1 cellular context compared by ENCODE assay signal in genomic region chr2:88059979-88060906, GRCh38.
TF ChIP-seq lines count a peak whose summit lies in the region.

No MANE protein-coding gene starts in this region.

TF ChIP-seq in HepG2, 621 proteins besides CTCF, POLR2A, EP300 and RAD21 (continues in another document):
- no peak for TF ChIP-seq ZNF260 (CRISPR knock-in tag; IDR thresholded peaks at IDR 0.05; ENCODE audit: borderline replicate concordance, low read depth)
- TF ChIP-seq MLXIP (CRISPR knock-in tag; IDR thresholded peaks at IDR 0.05; ENCODE audit: borderline replicate concordance), result no peak
- no peak for TF ChIP-seq FLYWCH1 (CRISPR knock-in tag; IDR thresholded peaks at IDR 0.05)
- TF ChIP-seq MAFG (CRISPR knock-in tag; IDR thresholded peaks at IDR 0.05), result no peak
- TF ChIP-seq ZNF629 (CRISPR knock-in tag; conservative IDR thresholded peaks at IDR 0.05), result no peak
- TF ChIP-seq, protein P1, sequence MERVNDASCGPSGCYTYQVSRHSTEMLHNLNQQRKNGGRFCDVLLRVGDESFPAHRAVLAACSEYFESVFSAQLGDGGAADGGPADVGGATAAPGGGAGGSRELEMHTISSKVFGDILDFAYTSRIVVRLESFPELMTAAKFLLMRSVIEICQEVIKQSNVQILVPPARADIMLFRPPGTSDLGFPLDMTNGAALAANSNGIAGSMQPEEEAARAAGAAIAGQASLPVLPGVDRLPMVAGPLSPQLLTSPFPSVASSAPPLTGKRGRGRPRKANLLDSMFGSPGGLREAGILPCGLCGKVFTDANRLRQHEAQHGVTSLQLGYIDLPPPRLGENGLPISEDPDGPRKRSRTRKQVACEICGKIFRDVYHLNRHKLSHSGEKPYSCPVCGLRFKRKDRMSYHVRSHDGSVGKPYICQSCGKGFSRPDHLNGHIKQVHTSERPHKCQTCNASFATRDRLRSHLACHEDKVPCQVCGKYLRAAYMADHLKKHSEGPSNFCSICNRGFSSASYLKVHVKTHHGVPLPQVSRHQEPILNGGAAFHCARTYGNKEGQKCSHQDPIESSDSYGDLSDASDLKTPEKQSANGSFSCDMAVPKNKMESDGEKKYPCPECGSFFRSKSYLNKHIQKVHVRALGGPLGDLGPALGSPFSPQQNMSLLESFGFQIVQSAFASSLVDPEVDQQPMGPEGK (CRISPR knock-in tag; IDR thresholded peaks at IDR 0.05), result 0 out of 2 replicates have a peak, but pooled peaks have one; percentile 36
- TF ChIP-seq, protein P2, sequence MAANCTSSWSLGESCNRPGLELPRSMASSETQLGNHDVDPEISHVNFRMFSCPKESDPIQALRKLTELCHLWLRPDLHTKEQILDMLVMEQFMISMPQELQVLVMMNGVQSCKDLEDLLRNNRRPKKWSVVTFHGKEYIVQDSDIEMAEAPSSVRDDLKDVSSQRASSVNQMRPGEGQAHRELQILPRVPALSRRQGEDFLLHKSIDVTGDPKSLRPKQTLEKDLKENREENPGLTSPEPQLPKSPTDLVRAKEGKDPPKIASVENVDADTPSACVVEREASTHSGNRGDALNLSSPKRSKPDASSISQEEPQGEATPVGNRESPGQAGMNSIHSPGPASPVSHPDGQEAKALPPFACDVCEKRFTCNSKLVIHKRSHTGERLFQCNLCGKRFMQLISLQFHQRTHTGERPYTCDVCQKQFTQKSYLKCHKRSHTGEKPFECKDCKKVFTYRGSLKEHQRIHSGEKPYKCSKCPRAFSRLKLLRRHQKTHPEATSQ (CRISPR knock-in tag; IDR thresholded peaks at IDR 0.05; ENCODE audit: borderline replicate concordance), result no peak
- TF ChIP-seq CBX5 (CRISPR knock-in tag; IDR thresholded peaks at IDR 0.05; ENCODE audit: borderline replicate concordance), result no peak
- TF ChIP-seq ZGPAT (CRISPR knock-in tag; IDR thresholded peaks at IDR 0.05), result no peak
- TF ChIP-seq THAP11 (CRISPR knock-in tag; IDR thresholded peaks at IDR 0.05), result peak; percentile 37; the same call in 1 of the 2 replicates
- TF ChIP-seq ZZZ3 (CRISPR knock-in tag; IDR thresholded peaks at IDR 0.05; ENCODE audit: borderline replicate concordance), result no peak
- no peak for TF ChIP-seq JUN (CRISPR knock-in tag; IDR thresholded peaks at IDR 0.05)
- no peak for TF ChIP-seq NFRKB (IDR thresholded peaks at IDR 0.05)
- TF ChIP-seq, protein P3, sequence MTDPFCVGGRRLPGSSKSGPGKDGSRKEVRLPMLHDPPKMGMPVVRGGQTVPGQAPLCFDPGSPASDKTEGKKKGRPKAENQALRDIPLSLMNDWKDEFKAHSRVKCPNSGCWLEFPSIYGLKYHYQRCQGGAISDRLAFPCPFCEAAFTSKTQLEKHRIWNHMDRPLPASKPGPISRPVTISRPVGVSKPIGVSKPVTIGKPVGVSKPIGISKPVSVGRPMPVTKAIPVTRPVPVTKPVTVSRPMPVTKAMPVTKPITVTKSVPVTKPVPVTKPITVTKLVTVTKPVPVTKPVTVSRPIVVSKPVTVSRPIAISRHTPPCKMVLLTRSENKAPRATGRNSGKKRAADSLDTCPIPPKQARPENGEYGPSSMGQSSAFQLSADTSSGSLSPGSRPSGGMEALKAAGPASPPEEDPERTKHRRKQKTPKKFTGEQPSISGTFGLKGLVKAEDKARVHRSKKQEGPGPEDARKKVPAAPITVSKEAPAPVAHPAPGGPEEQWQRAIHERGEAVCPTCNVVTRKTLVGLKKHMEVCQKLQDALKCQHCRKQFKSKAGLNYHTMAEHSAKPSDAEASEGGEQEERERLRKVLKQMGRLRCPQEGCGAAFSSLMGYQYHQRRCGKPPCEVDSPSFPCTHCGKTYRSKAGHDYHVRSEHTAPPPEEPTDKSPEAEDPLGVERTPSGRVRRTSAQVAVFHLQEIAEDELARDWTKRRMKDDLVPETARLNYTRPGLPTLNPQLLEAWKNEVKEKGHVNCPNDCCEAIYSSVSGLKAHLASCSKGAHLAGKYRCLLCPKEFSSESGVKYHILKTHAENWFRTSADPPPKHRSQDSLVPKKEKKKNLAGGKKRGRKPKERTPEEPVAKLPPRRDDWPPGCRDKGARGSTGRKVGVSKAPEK (CRISPR knock-in tag; IDR thresholded peaks at IDR 0.05; ENCODE audit: borderline replicate concordance), result 0 out of 2 replicates have a peak, but pooled peaks have one; percentile 45
- TF ChIP-seq HNF4G (IDR thresholded peaks at IDR 0.05; ENCODE audit: borderline replicate concordance, low read depth, low read length), result no peak
- no peak for TF ChIP-seq HNF4G (CRISPR knock-in tag; IDR thresholded peaks at IDR 0.05; ENCODE audit: borderline replicate concordance, low read depth)
- TF ChIP-seq ZSCAN12 (CRISPR knock-in tag; IDR thresholded peaks at IDR 0.05), result 0 out of 2 replicates have a peak, but pooled peaks have one; percentile 59
- TF ChIP-seq KDM5A (IDR thresholded peaks at IDR 0.05; ENCODE audit: borderline replicate concordance, low read length), result no peak
- TF ChIP-seq, protein P4, sequence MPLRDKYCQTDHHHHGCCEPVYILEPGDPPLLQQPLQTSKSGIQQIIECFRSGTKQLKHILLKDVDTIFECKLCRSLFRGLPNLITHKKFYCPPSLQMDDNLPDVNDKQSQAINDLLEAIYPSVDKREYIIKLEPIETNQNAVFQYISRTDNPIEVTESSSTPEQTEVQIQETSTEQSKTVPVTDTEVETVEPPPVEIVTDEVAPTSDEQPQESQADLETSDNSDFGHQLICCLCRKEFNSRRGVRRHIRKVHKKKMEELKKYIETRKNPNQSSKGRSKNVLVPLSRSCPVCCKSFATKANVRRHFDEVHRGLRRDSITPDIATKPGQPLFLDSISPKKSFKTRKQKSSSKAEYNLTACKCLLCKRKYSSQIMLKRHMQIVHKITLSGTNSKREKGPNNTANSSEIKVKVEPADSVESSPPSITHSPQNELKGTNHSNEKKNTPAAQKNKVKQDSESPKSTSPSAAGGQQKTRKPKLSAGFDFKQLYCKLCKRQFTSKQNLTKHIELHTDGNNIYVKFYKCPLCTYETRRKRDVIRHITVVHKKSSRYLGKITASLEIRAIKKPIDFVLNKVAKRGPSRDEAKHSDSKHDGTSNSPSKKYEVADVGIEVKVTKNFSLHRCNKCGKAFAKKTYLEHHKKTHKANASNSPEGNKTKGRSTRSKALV (CRISPR knock-in tag; IDR thresholded peaks at IDR 0.05), result peak; percentile 54; the same call in 1 of the 2 replicates
- TF ChIP-seq ARHGAP35 (CRISPR knock-in tag; IDR thresholded peaks at IDR 0.05; ENCODE audit: borderline replicate concordance), result no peak
- TF ChIP-seq ATRX (CRISPR knock-in tag; IDR thresholded peaks at IDR 0.05; ENCODE audit: borderline replicate concordance), result no peak
- TF ChIP-seq ZNF317 (CRISPR knock-in tag; IDR thresholded peaks at IDR 0.05), result peak; percentile 32; the same call in 1 of the 2 replicates
- TF ChIP-seq ZMAT5 (CRISPR knock-in tag; IDR thresholded peaks at IDR 0.05; ENCODE audit: borderline replicate concordance, low read depth), result no peak
- TF ChIP-seq RELA (CRISPR knock-in tag; IDR thresholded peaks at IDR 0.05), result no peak
- no peak for TF ChIP-seq KMT2B (CRISPR knock-in tag; IDR thresholded peaks at IDR 0.05)
- TF ChIP-seq ZNF496 (CRISPR knock-in tag; IDR thresholded peaks at IDR 0.05; ENCODE audit: insufficient replicate concordance), result no peak
- TF ChIP-seq XRCC5 (optimal IDR thresholded peaks at IDR 0.05; ENCODE audit: low read length), result no peak
- TF ChIP-seq ZNF367 (CRISPR knock-in tag; IDR thresholded peaks at IDR 0.05; ENCODE audit: borderline replicate concordance), result no peak
- TF ChIP-seq ARID4A (CRISPR knock-in tag; IDR thresholded peaks at IDR 0.05; ENCODE audit: borderline replicate concordance), result no peak; the same call in 1 of the 2 replicates
- no peak for TF ChIP-seq ZBTB1 (CRISPR knock-in tag; IDR thresholded peaks at IDR 0.05; ENCODE audit: borderline replicate concordance)
- TF ChIP-seq SRSF4 (IDR thresholded peaks at IDR 0.05; ENCODE audit: low read depth, low read length, poor library complexity, severe bottlenecking), result no peak
- no peak for TF ChIP-seq ZNF441 (CRISPR knock-in tag; IDR thresholded peaks at IDR 0.05; ENCODE audit: borderline replicate concordance)
- TF ChIP-seq ZNF10 (CRISPR knock-in tag; IDR thresholded peaks at IDR 0.05; ENCODE audit: borderline replicate concordance, low read depth), result no peak
- TF ChIP-seq, protein P5, sequence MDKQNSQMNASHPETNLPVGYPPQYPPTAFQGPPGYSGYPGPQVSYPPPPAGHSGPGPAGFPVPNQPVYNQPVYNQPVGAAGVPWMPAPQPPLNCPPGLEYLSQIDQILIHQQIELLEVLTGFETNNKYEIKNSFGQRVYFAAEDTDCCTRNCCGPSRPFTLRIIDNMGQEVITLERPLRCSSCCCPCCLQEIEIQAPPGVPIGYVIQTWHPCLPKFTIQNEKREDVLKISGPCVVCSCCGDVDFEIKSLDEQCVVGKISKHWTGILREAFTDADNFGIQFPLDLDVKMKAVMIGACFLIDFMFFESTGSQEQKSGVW (CRISPR knock-in tag; IDR thresholded peaks at IDR 0.05; ENCODE audit: borderline replicate concordance), result no peak; the same call in 1 of the 2 replicates
- TF ChIP-seq MTA1 (CRISPR knock-in tag; IDR thresholded peaks at IDR 0.05; ENCODE audit: borderline replicate concordance), result no peak
- no peak for TF ChIP-seq ZNF883 (CRISPR knock-in tag; IDR thresholded peaks at IDR 0.05; ENCODE audit: not compliant biosample characterization)
- 0 out of 2 replicates have a peak, but pooled peaks have one; percentile 61 for TF ChIP-seq GFI1 (CRISPR knock-in tag; IDR thresholded peaks at IDR 0.05; ENCODE audit: borderline replicate concordance)
- TF ChIP-seq ZNF598 (CRISPR knock-in tag; IDR thresholded peaks at IDR 0.05; ENCODE audit: borderline replicate concordance), result no peak
- no peak for TF ChIP-seq KLF12 (CRISPR knock-in tag; IDR thresholded peaks at IDR 0.05; ENCODE audit: borderline replicate concordance)
- peak; percentile 91 for TF ChIP-seq ARID3A (IDR thresholded peaks at IDR 0.05; ENCODE audit: low read depth, low read length)
- TF ChIP-seq BRCA1 (CRISPR knock-in tag; IDR thresholded peaks at IDR 0.05), result no peak
